In genomic region chr11:32435511-32435946, GRCh38 we compare ENCODE assay signal across 8 cellular contexts. TPM values are rescaled to one million over a fixed set of nuclear protein-coding genes. Genes with fewer than 3 reads are reported as not detected.
A peak's percentile ranks its signal among the peaks of the same experiment; 100 is the strongest.
DNase-seq lines count a peak whose midpoint lies in the region; ATAC-seq and TF ChIP-seq lines count a peak whose summit lies in the region.

Gene WT1, minus strand, starts transcription at chr11:32435539.

- H3K9me3 ChIP-seq in WERI-Rb-1 (ENCODE audit: severe bottlenecking) (peaks cover 35% of the 10 kb centered on the region), testis (no peaks in the 10 kb centered on the region)

- H3K36me3 Mint-ChIP-seq in activated CD4-positive, alpha-beta T cell treated with anti-CD3 and anti-CD28 coated beads, Interleukin-2, amount 10 ng/mL, durations not matched to agents 24 days and 14 days (ENCODE audit: low read depth): peaks cover 3% of the 10 kb centered on the region

- TF ChIP-seq POLR2A in testis (IDR thresholded peaks at IDR 0.05): no peak

- peaks cover 99% of the 10 kb centered on the region for H3K27me3 ChIP-seq in WERI-Rb-1 (ENCODE audit: insufficient read depth, low read depth, severe bottlenecking)
- H3K27me3 ChIP-seq in testis: no peaks in the 10 kb centered on the region

- H3K36me3 ChIP-seq in WERI-Rb-1: no peaks in the 10 kb centered on the region
- H3K36me3 ChIP-seq in testis (ENCODE audit: low read depth, missing control alignments): no peaks in the 10 kb centered on the region

- CTCF ChIA-PET in GM10248 (lab: Yijun Ruan, JAX): no interaction called here

- no peak for ATAC-seq in GM21723 (IDR thresholded peaks at IDR 0.05; ENCODE audit: unreplicated experiment)

- H3K4me1 Mint-ChIP-seq in activated CD4-positive, alpha-beta T cell treated with anti-CD3 and anti-CD28 coated beads, Interleukin-2, amount 10 ng/mL, durations not matched to agents 24 days and 14 days: peaks cover 8% of the 10 kb centered on the region

- POLR2A ChIA-PET in GM10248 (lab: Yijun Ruan, JAX): no interaction called here

- H3K27ac Mint-ChIP-seq in activated CD4-positive, alpha-beta T cell treated with anti-CD3 and anti-CD28 coated beads, Interleukin-2, amount 10 ng/mL, durations not matched to agents 24 days and 14 days: peak within 1 kb of the TSS; percentile 67

- TF ChIP-seq CTCF in WERI-Rb-1 (IDR thresholded peaks at IDR 0.05; ENCODE audit: low read depth, low read length) (no peak), testis (IDR thresholded peaks at IDR 0.05) (no peak), GM10248 (IDR thresholded peaks at IDR 0.05; ENCODE audit: control extremely low read depth, extremely low read depth, low read depth, missing control alignments) (no peak)

- H3K9me3 Mint-ChIP-seq in activated CD4-positive, alpha-beta T cell treated with anti-CD3 and anti-CD28 coated beads, Interleukin-2, amount 10 ng/mL, durations not matched to agents 24 days and 14 days: peaks cover 5% of the 10 kb centered on the region

- H3K4me3 Mint-ChIP-seq in activated CD4-positive, alpha-beta T cell treated with anti-CD3 and anti-CD28 coated beads, Interleukin-2, amount 10 ng/mL, durations not matched to agents 24 days and 14 days: peak within 1 kb of the TSS; percentile 40

- intact Hi-C loops in activated CD4-positive, alpha-beta T cell treated with anti-CD3 and anti-CD28 coated beads, Interleukin-2, amount 10 ng/mL, durations not matched to agents 24 days and 14 days (cut with micrococcal nuclease): loop anchor here (5.0 kb wide), 3 partner anchors 103 to 633 kb away; partner anchors contain the start of gene CCDC73
- intact Hi-C loops in testis (cut with DNase I; ENCODE audit: low total_unique reads): no loop called here

- no peaks in the 10 kb centered on the region for H3K4me1 ChIP-seq in testis

- DNase-seq in activated CD4-positive, alpha-beta T cell treated with anti-CD3 and anti-CD28 coated beads, Interleukin-2, amount 10 ng/mL, durations not matched to agents 24 days and 14 days: no peak
- DNase-seq in activated CD4-positive, alpha-beta T cell treated with anti-CD3 and anti-CD28 coated beads, Interleukin-2, amount 50 U/mL, for 4 hours: no peak
- DNase-seq in WERI-Rb-1: no peak
- DNase-seq in testis: peak; percentile 93
- no peak for DNase-seq in NCI-H2081 treated with DMSO at 0.1 percent for 48 hours (lab: John Stamatoyannopoulos, UW)
- no peak for DNase-seq in GM10248 (ENCODE audit: extremely low spot score)

- H3K4me3 ChIP-seq in WERI-Rb-1 (ENCODE audit: low read depth, low read length) (peak within 1 kb of the TSS; percentile 13; the same call in 1 of the 2 replicates), iPS-11a (ENCODE audit: low read depth, low read length) (peak within 1 kb of the TSS; percentile 13), testis (peak within 1 kb of the TSS; percentile 63 to 75)

- no peak within 1 kb of the TSS for H3K27ac ChIP-seq in WERI-Rb-1
- peak within 1 kb of the TSS; percentile 81 to 91 for H3K27ac ChIP-seq in testis

- WGBS in testis, 2 donors: 0 to 1% methylated on average over 5 to 25 of the region's 25 CpGs

- peaks cover 79% of the 10 kb centered on the region for H3K27me3 Mint-ChIP-seq in activated CD4-positive, alpha-beta T cell treated with anti-CD3 and anti-CD28 coated beads, Interleukin-2, amount 10 ng/mL, durations not matched to agents 24 days and 14 days

RNA-seq across cellular contexts. Expression of gene WT1, which starts in this region (rescaled TPM):
- not detected in 2 replicates for total RNA-seq in activated CD4-positive, alpha-beta T cell treated with anti-CD3 and anti-CD28 coated beads, Interleukin-2, amount 10 ng/mL, durations not matched to agents 24 days and 14 days
- total RNA-seq in testis: 100 to 1,000 TPM; 189 to 278 TPM
- polyA plus RNA-seq in testis (ENCODE audit: insufficient read depth, low read depth, low replicate concordance): 62.2 TPM

Comparison
In these comparisons a context has a peak if more than half of its experiments do, and no peak if none do; other contexts are left out.
1. RNA of gene WT1 (total RNA-seq): 189 to 278 TPM in testis; not detected in activated CD4-positive, alpha-beta T cell treated with anti-CD3 and anti-CD28 coated beads, Interleukin-2, amount 10 ng/mL, durations not matched to agents 24 days and 14 days; every median in the first group is over 100 times any median in the second.
2. H3K4me3 ChIP-seq: peak in every context shown above with its lines; median percentile 69 in testis; 13 in WERI-Rb-1; 13 in iPS-11a.